In genomic region chr7:47337531-47337930, GRCh38 we compare ENCODE assay signal across 12 cellular contexts.
A peak's percentile ranks its signal among the peaks of the same experiment; 100 is the strongest.
DNase-seq lines count a peak whose midpoint lies in the region; ATAC-seq and TF ChIP-seq lines count a peak whose summit lies in the region.
"Had no signal": no experiment of that assay in that cellular context is flagged by ENCODE, and none has a peak within 500 bp of the region (broad histone marks: within the 10 kb centered on the region; RNA-seq: fewer than 3 reads in every experiment).

No MANE protein-coding gene starts in this region.

- H3K9me3 Mint-ChIP-seq in activated T-helper 2 cell treated with anti-CD3 and anti-CD28 coated beads, Interferon-gamma antibody, Interleukin-2, Interleukin-4, amounts not matched to agents 10 μg/mL and 5 μg/mL and 100 μg/mL, durations not matched to agents 14 hours and 24 hours and 36 hours = no peaks in the 10 kb centered on the region
- H3K9me3 Mint-ChIP-seq in CD8-positive, alpha-beta memory T cell = peaks cover 0 to 3% (median 0%) of the 10 kb centered on the region in 5 donors
- H3K9me3 Mint-ChIP-seq: natural killer cell treated with Interleukin-12 subunit alpha and Interleukin-12 subunit beta and Interleukin-15 and Interleukin-18, amount 100 ng/mL, for 72 hours had no signal

- intact Hi-C loops in activated T-helper 2 cell treated with anti-CD3 and anti-CD28 coated beads, Interferon-gamma antibody, Interleukin-2, Interleukin-4, amounts not matched to agents 10 μg/mL and 5 μg/mL and 100 μg/mL, durations not matched to agents 14 hours and 24 hours and 36 hours (cut with micrococcal nuclease) = loop anchor here (10.0 kb wide), 1 partner anchor 73 kb away; no protein-coding TSS in a partner anchor

- no peak overlapping the region for H3K27ac Mint-ChIP-seq in activated T-helper 2 cell treated with anti-CD3 and anti-CD28 coated beads, Interferon-gamma antibody, Interleukin-2, Interleukin-4, amounts not matched to agents 10 μg/mL and 5 μg/mL and 100 μg/mL, durations not matched to agents 14 hours and 24 hours and 36 hours
- no peak overlapping the region for H3K27ac Mint-ChIP-seq in CD8-positive, alpha-beta memory T cell
- H3K27ac Mint-ChIP-seq: natural killer cell treated with Interleukin-12 subunit alpha and Interleukin-12 subunit beta and Interleukin-15 and Interleukin-18, amount 100 ng/mL, for 72 hours had no signal

- H3K4me3 ChIP-seq in right atrium auricular region = no peak overlapping the region
- H3K4me3 ChIP-seq in CD8-positive, alpha-beta memory T cell (ENCODE audit: low read length) = no peak overlapping the region

- no peaks in the 10 kb centered on the region for H3K9me3 ChIP-seq in right atrium auricular region
- no peaks in the 10 kb centered on the region for H3K9me3 ChIP-seq in CD8-positive, alpha-beta memory T cell (ENCODE audit: low read length)

- H3K27me3 ChIP-seq in right atrium auricular region = no peaks in the 10 kb centered on the region
- H3K27me3 ChIP-seq in CD8-positive, alpha-beta memory T cell (ENCODE audit: insufficient read depth, low read length, poor library complexity, severe bottlenecking) = no peaks in the 10 kb centered on the region

- H3K36me3 ChIP-seq in right atrium auricular region = no peaks in the 10 kb centered on the region
- no peaks in the 10 kb centered on the region for H3K36me3 ChIP-seq in CD8-positive, alpha-beta memory T cell (ENCODE audit: insufficient read depth, low read length)

- TF ChIP-seq CTCF in GM10248 (IDR thresholded peaks at IDR 0.05; ENCODE audit: control extremely low read depth, extremely low read depth, low read depth, missing control alignments) (peak; percentile 16), right atrium auricular region (IDR thresholded peaks at IDR 0.05) (peak in 1 of 2 donors; percentile 31)

- peak; percentile 89 for ATAC-seq in GM21619 (IDR thresholded peaks at IDR 0.05; ENCODE audit: unreplicated experiment)
- ATAC-seq: natural killer cell treated with Interleukin-12 subunit alpha and Interleukin-12 subunit beta and Interleukin-15 and Interleukin-18, amount 100 ng/mL, for 72 hours had no signal

- H3K27ac ChIP-seq in right atrium auricular region = peak overlapping the region; percentile 76 to 96
- H3K27ac ChIP-seq in CD8-positive, alpha-beta memory T cell (ENCODE audit: low read depth, low read length) = no peak overlapping the region

- no peaks in the 10 kb centered on the region for H3K27me3 Mint-ChIP-seq in activated T-helper 2 cell treated with anti-CD3 and anti-CD28 coated beads, Interferon-gamma antibody, Interleukin-2, Interleukin-4, amounts not matched to agents 10 μg/mL and 5 μg/mL and 100 μg/mL, durations not matched to agents 14 hours and 24 hours and 36 hours (ENCODE audit: low read depth)
- H3K27me3 Mint-ChIP-seq in CD8-positive, alpha-beta memory T cell = no peaks in the 10 kb centered on the region

- no peak overlapping the region for H3K4me3 Mint-ChIP-seq in activated T-helper 2 cell treated with anti-CD3 and anti-CD28 coated beads, Interferon-gamma antibody, Interleukin-2, Interleukin-4, amounts not matched to agents 10 μg/mL and 5 μg/mL and 100 μg/mL, durations not matched to agents 14 hours and 24 hours and 36 hours (ENCODE audit: low read depth)
- no peak overlapping the region for H3K4me3 Mint-ChIP-seq in CD8-positive, alpha-beta memory T cell
- H3K4me3 Mint-ChIP-seq: natural killer cell treated with Interleukin-12 subunit alpha and Interleukin-12 subunit beta and Interleukin-15 and Interleukin-18, amount 100 ng/mL, for 72 hours had no signal

- H3K36me3 Mint-ChIP-seq in activated T-helper 2 cell treated with anti-CD3 and anti-CD28 coated beads, Interferon-gamma antibody, Interleukin-2, Interleukin-4, amounts not matched to agents 10 μg/mL and 5 μg/mL and 100 μg/mL, durations not matched to agents 14 hours and 24 hours and 36 hours (ENCODE audit: low read depth) = no peaks in the 10 kb centered on the region
- no peaks in the 10 kb centered on the region for H3K36me3 Mint-ChIP-seq in CD8-positive, alpha-beta memory T cell
- H3K36me3 Mint-ChIP-seq: natural killer cell treated with Interleukin-12 subunit alpha and Interleukin-12 subunit beta and Interleukin-15 and Interleukin-18, amount 100 ng/mL, for 72 hours had no signal

- H3K4me1 ChIP-seq in right atrium auricular region = peaks cover 0 to 43% of the 10 kb centered on the region in 2 donors
- H3K4me1 ChIP-seq in CD8-positive, alpha-beta memory T cell (ENCODE audit: insufficient read depth, low read length) = no peaks in the 10 kb centered on the region

- DNase-seq in GM10248 (ENCODE audit: extremely low spot score) (peak; percentile 43), MV-4-11 (lab: John Stamatoyannopoulos, UW) (peak; percentile 7), right atrium auricular region (ENCODE audit: low spot score) (no peak), NCI-H510A treated with DMSO at 0.1 percent for 48 hours (lab: John Stamatoyannopoulos, UW) (no peak), NCI-H1417 treated with DMSO at 0.1 percent for 48 hours (lab: John Stamatoyannopoulos, UW) (no peak)
- no peak for DNase-seq in activated T-helper 2 cell treated with anti-CD3 and anti-CD28 coated beads, Interferon-gamma antibody, Interleukin-2, Interleukin-4, amounts not matched to agents 10 μg/mL and 5 μg/mL and 100 μg/mL, durations not matched to agents 14 hours and 24 hours and 36 hours (ENCODE audit: low spot score)
- DNase-seq in CD8-positive, alpha-beta memory T cell = no peak
- DNase-seq: activated CD4-positive, alpha-beta T cell treated with anti-CD3 and anti-CD28 coated beads, Interleukin-2, amount 50 U/mL, for 1 hour; DMS153; Kasumi-1 had no signal

- POLR2A ChIA-PET in GM10248 (lab: Yijun Ruan, JAX) = no interaction called here
- POLR2A ChIA-PET in CD8-positive, alpha-beta memory T cell (lab: Charles Lee) = no interaction called here

- H3K4me1 Mint-ChIP-seq in activated T-helper 2 cell treated with anti-CD3 and anti-CD28 coated beads, Interferon-gamma antibody, Interleukin-2, Interleukin-4, amounts not matched to agents 10 μg/mL and 5 μg/mL and 100 μg/mL, durations not matched to agents 14 hours and 24 hours and 36 hours (ENCODE audit: low read depth) = no peaks in the 10 kb centered on the region
- H3K4me1 Mint-ChIP-seq in CD8-positive, alpha-beta memory T cell = no peaks in the 10 kb centered on the region

- CTCF ChIA-PET in GM10248 (lab: Yijun Ruan, JAX) = interaction anchor here (1.1 kb wide), 1 partner anchor 8 kb away, joined by 3 read pairs; no protein-coding TSS in a partner anchor
- CTCF ChIA-PET in CD8-positive, alpha-beta memory T cell (lab: Charles Lee) = interaction anchor here (0.7 kb wide), 1 partner anchor 14 kb away, joined by 3 read pairs; no protein-coding TSS in a partner anchor

Comparison
In these comparisons a context has a peak if more than half of its experiments do, and no peak if none do; other contexts are left out.
1. DNase-seq: peak in GM10248 (single experiment) and MV-4-11 (single experiment); none in right atrium auricular region (single experiment), activated T-helper 2 cell treated with anti-CD3 and anti-CD28 coated beads, Interferon-gamma antibody, Interleukin-2, Interleukin-4, amounts not matched to agents 10 μg/mL and 5 μg/mL and 100 μg/mL, durations not matched to agents 14 hours and 24 hours and 36 hours (single experiment), NCI-H510A treated with DMSO at 0.1 percent for 48 hours (single experiment), NCI-H1417 treated with DMSO at 0.1 percent for 48 hours (single experiment) and CD8-positive, alpha-beta memory T cell (0 of 5).